ENCODE assay signal across 8 cellular contexts in the genomic region with DNA sequence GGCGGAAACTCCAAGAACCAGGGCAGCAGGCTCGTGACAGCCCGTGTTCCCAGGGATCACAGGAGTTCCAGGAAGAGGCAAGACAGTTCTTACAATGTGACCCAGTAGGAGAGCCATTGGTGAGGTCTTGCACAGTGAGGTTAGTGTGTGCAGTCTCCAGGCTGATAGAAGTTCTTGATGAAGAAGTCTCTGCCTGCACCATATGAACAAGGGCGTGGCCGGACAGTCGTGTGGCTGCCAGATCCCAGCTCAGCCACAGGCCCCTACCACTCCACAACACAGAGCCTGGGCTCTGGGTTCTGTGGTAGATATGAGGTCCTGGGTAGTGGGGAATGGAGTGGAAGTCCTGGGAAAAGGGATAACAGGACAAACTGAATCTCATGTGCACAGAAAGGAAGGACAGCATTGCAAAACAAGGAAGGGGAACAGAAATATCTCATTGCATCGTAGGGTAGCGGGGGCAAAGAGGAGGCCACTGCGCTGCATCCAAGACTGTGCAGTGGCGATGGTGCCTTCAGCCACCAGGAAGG.
DNase-seq lines count a peak whose midpoint lies in the region; ATAC-seq, FAIRE-seq and TF ChIP-seq lines count a peak whose summit lies in the region.

No MANE protein-coding gene starts in this region.

- intact Hi-C loops in mammary epithelial cell (cut with micrococcal nuclease): loop anchor here (5.0 kb wide), 1 partner anchor 273 kb away; no protein-coding TSS in a partner anchor

- peaks cover 13% of the 10 kb centered on the region for H3K4me1 ChIP-seq in mammary epithelial cell (ENCODE audit: insufficient read depth, low read length)
- peaks cover 8% of the 10 kb centered on the region for H3K4me1 ChIP-seq in keratinocyte (ENCODE audit: control insufficient read depth, extremely low read depth, insufficient read depth, low read length)

- no peaks in the 10 kb centered on the region for H4K20me1 ChIP-seq in mammary epithelial cell (ENCODE audit: insufficient read depth, low read length)
- H4K20me1 ChIP-seq in keratinocyte (ENCODE audit: control insufficient read depth, extremely low read depth, insufficient read depth, low read length): no peaks in the 10 kb centered on the region

- POLR2A ChIA-PET in HEK293T (lab: Yijun Ruan, JAX): interaction anchor here (1.2 to 2.5 kb wide), 2 partner anchors 71 to 120 kb away, joined by 3 to 7 read pairs; a partner anchor contains a TSS

- H3K27ac ChIP-seq in mammary epithelial cell (ENCODE audit: insufficient read depth, low read depth, low read length): peak overlapping the region; percentile 63
- H3K27ac ChIP-seq in keratinocyte (ENCODE audit: control insufficient read depth, insufficient read depth, low read length): peak overlapping the region; percentile 45

- CTCF ChIA-PET in HEK293T (lab: Yijun Ruan, JAX) (no interaction called here), mammary epithelial cell (lab: Charles Lee; ENCODE audit: low non-redundant PET) (no interaction called here)

- no peak for ATAC-seq in HG02588 (IDR thresholded peaks at IDR 0.05; ENCODE audit: unreplicated experiment)

- H3K36me3 ChIP-seq in mammary epithelial cell (ENCODE audit: insufficient read depth, low read length) (no peaks in the 10 kb centered on the region), keratinocyte (ENCODE audit: control insufficient read depth in 2 of 2, extremely low read depth in 1 of 2, insufficient read depth in 2 of 2, low read length in 2 of 2) (no peaks in the 10 kb centered on the region)

- DNase-seq in D341Med (ENCODE audit: low spot score) (peak; percentile 41), HEK293T (ENCODE audit: extremely low spot score) (peak; percentile 32), RPMI8226 (peak; percentile 12), mammary epithelial cell (peak; percentile 17), keratinocyte (ENCODE audit: low read depth, low spot score) (no peak), NCI-H1105 treated with DMSO at 0.1 percent for 48 hours (lab: John Stamatoyannopoulos, UW) (no peak)
- peak; percentile 11 to 18 for DNase-seq in stimulated activated CD4-positive, alpha-beta T cell treated with anti-CD3 and anti-CD28 coated beads, Interleukin-2, amount 100 ng/mL, for 48 hours

- H3K4me3 ChIP-seq in mammary epithelial cell (replicated peaks in 1 of 3; ENCODE audit: insufficient read depth in 1 of 3, low read depth in 2 of 3, low read length in 3 of 3) (peak overlapping the region; percentile 54 to 72 (median 65)), keratinocyte (ENCODE audit: control insufficient read depth in 2 of 3, extremely low read depth in 1 of 3, insufficient read depth in 2 of 3, low read depth in 1 of 3, low read length in 3 of 3) (peak overlapping the region; percentile 49 to 85 (median 58))

- 39% methylated on average over 6 of the region's 10 CpGs for WGBS in mammary epithelial cell (ENCODE audit: low coverage, missing lambda C conversion rate)

- no TSS peak for BruUV-seq in mammary epithelial cell (replicated peaks; lab: Mats Ljungman, UMichigan)

- in situ Hi-C loops in mammary epithelial cell (cut with MboI; ENCODE audit: low sequenced_read_pairs in 2 of 2): loop anchor here (5.0 kb wide), 2 partner anchors 113 to 118 kb away; a partner anchor contains a TSS

- H3K9me1 ChIP-seq in keratinocyte (ENCODE audit: control insufficient read depth, extremely low read depth, insufficient read depth, low read length): no peaks in the 10 kb centered on the region

- no peak for FAIRE-seq in keratinocyte (lab: Jason Lieb, UNC)

- no peak for TF ChIP-seq CTCF in mammary epithelial cell (conservative IDR thresholded peaks at IDR 0.05 in 1 of 2, IDR thresholded peaks at IDR 0.05 in 1 of 2; ENCODE audit: extremely low read depth in 1 of 2, insufficient read depth in 1 of 2, low read depth in 1 of 2, low read length in 2 of 2)
- no peak for TF ChIP-seq CTCF in keratinocyte (optimal IDR thresholded peaks at IDR 0.05 in 1 of 3, IDR thresholded peaks at IDR 0.05 in 1 of 3, conservative IDR thresholded peaks at IDR 0.05 in 1 of 3; ENCODE audit: extremely low read depth in 1 of 3, insufficient read depth in 2 of 3, low read length in 3 of 3)

- peak overlapping the region; percentile 99 for H2AFZ ChIP-seq in mammary epithelial cell (ENCODE audit: low read depth, low read length)
- peak overlapping the region; percentile 100 for H2AFZ ChIP-seq in keratinocyte (ENCODE audit: control insufficient read depth, low read length)

- dilution Hi-C loops in mammary epithelial cell (cut with HindIII; ENCODE audit: low sequenced_read_pairs) (no loop called here), keratinocyte (cut with MboI; ENCODE audit: extremely low pct_ligation_motif_present, low sequenced_read_pairs) (no loop called here)

- H3K27me3 ChIP-seq in mammary epithelial cell (ENCODE audit: insufficient read depth, low read length): no peaks in the 10 kb centered on the region
- H3K27me3 ChIP-seq in keratinocyte (ENCODE audit: control insufficient read depth, extremely low read depth, insufficient read depth, low read length): no peaks in the 10 kb centered on the region

- H3K79me2 ChIP-seq in mammary epithelial cell (ENCODE audit: insufficient read depth, low read length) (no peaks in the 10 kb centered on the region), keratinocyte (ENCODE audit: control insufficient read depth, insufficient read depth, low read length) (no peaks in the 10 kb centered on the region)

- H3K4me2 ChIP-seq in mammary epithelial cell (ENCODE audit: insufficient read depth, low read depth, low read length): peak overlapping the region; percentile 90
- H3K4me2 ChIP-seq in keratinocyte (ENCODE audit: control insufficient read depth, extremely low read depth, insufficient read depth, low read depth, low read length): peak overlapping the region; percentile 96

- H3K9me3 ChIP-seq in mammary epithelial cell (replicated peaks; ENCODE audit: insufficient read depth, low read length) (peaks cover 4% of the 10 kb centered on the region), keratinocyte (ENCODE audit: control insufficient read depth, low read depth, low read length) (no peaks in the 10 kb centered on the region)

- H3K9ac ChIP-seq in mammary epithelial cell (ENCODE audit: insufficient read depth, low read length) (peak overlapping the region; percentile 71), keratinocyte (ENCODE audit: control insufficient read depth, extremely low read depth, insufficient read depth, low read length) (peak overlapping the region; percentile 69)

TF ChIP-seq in HEK293T, 16 proteins besides CTCF, POLR2A, EP300 and RAD21:
- TF ChIP-seq L3MBTL2 (conservative IDR thresholded peaks at IDR 0.05) (no peak), NFRKB (IDR thresholded peaks at IDR 0.05) (no peak), FOXA1 (IDR thresholded peaks at IDR 0.05) (no peak), SP1 (IDR thresholded peaks at IDR 0.05) (no peak), ELF4 (IDR thresholded peaks at IDR 0.05) (no peak), LEF1 (IDR thresholded peaks at IDR 0.05; ENCODE audit: borderline replicate concordance) (no peak), BHLHE40 (IDR thresholded peaks at IDR 0.05; ENCODE audit: borderline replicate concordance) (no peak), TARDBP (IDR thresholded peaks at IDR 0.05) (no peak), FOXK2 (IDR thresholded peaks at IDR 0.05) (no peak), ARNT (IDR thresholded peaks at IDR 0.05) (no peak), ZNF384 (IDR thresholded peaks at IDR 0.05) (no peak), CTBP1 (IDR thresholded peaks at IDR 0.05; ENCODE audit: borderline replicate concordance) (no peak), FOXM1 (IDR thresholded peaks at IDR 0.05; ENCODE audit: borderline replicate concordance) (no peak), SUZ12 (IDR thresholded peaks at IDR 0.05) (no peak)
- TF ChIP-seq, protein P1, sequence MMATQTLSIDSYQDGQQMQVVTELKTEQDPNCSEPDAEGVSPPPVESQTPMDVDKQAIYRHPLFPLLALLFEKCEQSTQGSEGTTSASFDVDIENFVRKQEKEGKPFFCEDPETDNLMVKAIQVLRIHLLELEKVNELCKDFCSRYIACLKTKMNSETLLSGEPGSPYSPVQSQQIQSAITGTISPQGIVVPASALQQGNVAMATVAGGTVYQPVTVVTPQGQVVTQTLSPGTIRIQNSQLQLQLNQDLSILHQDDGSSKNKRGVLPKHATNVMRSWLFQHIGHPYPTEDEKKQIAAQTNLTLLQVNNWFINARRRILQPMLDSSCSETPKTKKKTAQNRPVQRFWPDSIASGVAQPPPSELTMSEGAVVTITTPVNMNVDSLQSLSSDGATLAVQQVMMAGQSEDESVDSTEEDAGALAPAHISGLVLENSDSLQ (IDR thresholded peaks at IDR 0.05): no peak

Comparison
In these comparisons a context has a peak if more than half of its experiments do, and no peak if none do; other contexts are left out.
1. DNase-seq: peak in D341Med (single experiment), HEK293T (single experiment), RPMI8226 (single experiment), mammary epithelial cell (single experiment) and stimulated activated CD4-positive, alpha-beta T cell treated with anti-CD3 and anti-CD28 coated beads, Interleukin-2, amount 100 ng/mL, for 48 hours (2 of 2); none in keratinocyte (single experiment) and NCI-H1105 treated with DMSO at 0.1 percent for 48 hours (single experiment).